In the genomic region with DNA sequence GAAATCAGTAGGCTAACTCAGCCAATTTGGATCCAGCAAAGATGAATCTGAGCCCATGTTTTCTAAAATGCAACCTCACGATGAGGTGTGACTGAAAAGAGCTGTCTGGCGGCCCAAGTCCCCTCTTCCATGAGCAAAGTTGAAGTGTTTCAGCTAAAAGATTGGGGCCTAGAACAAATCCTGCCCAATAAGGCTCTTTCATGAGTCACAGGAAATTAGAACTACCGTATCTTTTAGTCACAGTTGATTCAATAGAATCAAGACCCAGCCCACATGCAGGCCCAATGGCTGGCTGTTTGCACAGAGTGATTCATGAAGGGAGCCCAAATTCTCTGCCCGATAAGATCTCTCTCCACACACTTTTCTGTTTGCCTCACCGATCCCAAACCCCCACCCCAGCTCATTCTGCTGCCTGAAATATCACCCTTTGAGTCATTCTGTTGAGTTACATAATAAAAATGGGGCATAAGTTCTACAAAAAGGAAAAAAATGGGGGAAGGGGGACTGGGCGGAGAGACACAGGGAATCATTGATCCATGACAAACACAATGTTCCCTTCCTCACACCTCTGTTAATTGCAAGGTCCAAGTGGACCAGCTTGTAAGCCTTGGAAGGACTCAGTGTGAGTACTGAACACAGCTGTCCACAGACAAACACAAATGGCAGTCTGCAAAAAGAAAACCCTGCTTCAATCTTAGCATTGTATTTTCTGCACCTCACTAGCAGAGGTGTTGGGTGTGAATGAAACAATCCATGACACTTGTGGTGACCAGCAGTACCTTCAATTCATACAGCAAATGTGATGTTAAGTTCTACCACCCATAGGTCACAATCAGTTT, we compare ENCODE assay signal across 1 cellular context.
TF ChIP-seq lines count a peak whose summit lies in the region.

No MANE protein-coding gene starts in this region.

TF ChIP-seq in HepG2, 621 proteins besides CTCF, POLR2A, EP300 and RAD21 (continued from another document and continues in another):
- TF ChIP-seq, protein P1, sequence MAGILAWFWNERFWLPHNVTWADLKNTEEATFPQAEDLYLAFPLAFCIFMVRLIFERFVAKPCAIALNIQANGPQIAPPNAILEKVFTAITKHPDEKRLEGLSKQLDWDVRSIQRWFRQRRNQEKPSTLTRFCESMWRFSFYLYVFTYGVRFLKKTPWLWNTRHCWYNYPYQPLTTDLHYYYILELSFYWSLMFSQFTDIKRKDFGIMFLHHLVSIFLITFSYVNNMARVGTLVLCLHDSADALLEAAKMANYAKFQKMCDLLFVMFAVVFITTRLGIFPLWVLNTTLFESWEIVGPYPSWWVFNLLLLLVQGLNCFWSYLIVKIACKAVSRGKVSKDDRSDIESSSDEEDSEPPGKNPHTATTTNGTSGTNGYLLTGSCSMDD (CRISPR knock-in tag; IDR thresholded peaks at IDR 0.05), result no peak
- TF ChIP-seq ZNF782 (CRISPR knock-in tag; IDR thresholded peaks at IDR 0.05; ENCODE audit: borderline replicate concordance) (no peak), NR2F1 (CRISPR knock-in tag; IDR thresholded peaks at IDR 0.05) (peak in 1 of 2 experiments; percentile 29; a peak in 1 of 4 replicates), MATR3 (CRISPR knock-in tag; IDR thresholded peaks at IDR 0.05) (no peak), SMC3 (IDR thresholded peaks at IDR 0.05; ENCODE audit: low read length) (no peak; the same call in 1 of the 2 replicates), ZNF3 (CRISPR knock-in tag; IDR thresholded peaks at IDR 0.05) (no peak), ZNF343 (CRISPR knock-in tag; IDR thresholded peaks at IDR 0.05) (no peak), SMYD3 (CRISPR knock-in tag; IDR thresholded peaks at IDR 0.05) (no peak), NFE2L1 (CRISPR knock-in tag; IDR thresholded peaks at IDR 0.05; ENCODE audit: borderline replicate concordance) (no peak), HMGA1 (CRISPR knock-in tag; conservative IDR thresholded peaks at IDR 0.05) (no peak), HNRNPUL1 (IDR thresholded peaks at IDR 0.05; ENCODE audit: low read depth, low read length) (no peak), HCFC1 (IDR thresholded peaks at IDR 0.05; ENCODE audit: low read depth, low read length) (no peak), SMAD9 (CRISPR knock-in tag; IDR thresholded peaks at IDR 0.05) (no peak), SIN3A (IDR thresholded peaks at IDR 0.05; ENCODE audit: borderline replicate concordance, low read depth, low read length) (no peak), GTF3A (CRISPR knock-in tag; conservative IDR thresholded peaks at IDR 0.05) (no peak), NFYC (CRISPR knock-in tag; IDR thresholded peaks at IDR 0.05) (peak; percentile 57; the same call in 1 of the 2 replicates), ZNF224 (CRISPR knock-in tag; IDR thresholded peaks at IDR 0.05) (no peak), SOX13 (IDR thresholded peaks at IDR 0.05) (peak; percentile 86), SOX13 (CRISPR knock-in tag; conservative IDR thresholded peaks at IDR 0.05 in 1 of 2, IDR thresholded peaks at IDR 0.05 in 1 of 2) (peak in 1 of 2 experiments; percentile 77; a peak in 2 of 4 replicates), ZNF33B (CRISPR knock-in tag; IDR thresholded peaks at IDR 0.05) (no peak), ATRX (CRISPR knock-in tag; IDR thresholded peaks at IDR 0.05; ENCODE audit: borderline replicate concordance) (no peak), PITX1 (CRISPR knock-in tag; IDR thresholded peaks at IDR 0.05) (peak; percentile 83; the same call in 1 of the 2 replicates), SP1 (IDR thresholded peaks at IDR 0.05) (no peak), SP1 (CRISPR knock-in tag; IDR thresholded peaks at IDR 0.05) (no peak), ZNF430 (CRISPR knock-in tag; IDR thresholded peaks at IDR 0.05) (peak; percentile 51; the same call in 1 of the 2 replicates), CBFB (CRISPR knock-in tag; IDR thresholded peaks at IDR 0.05) (0 out of 2 replicates have a peak, but pooled peaks have one; percentile 36), FOXM1 (CRISPR knock-in tag; IDR thresholded peaks at IDR 0.05) (no peak), FIP1L1 (IDR thresholded peaks at IDR 0.05; ENCODE audit: borderline replicate concordance, insufficient read depth, low read depth, low read length) (0 out of 2 replicates have a peak, but pooled peaks have one; percentile 60), ZNF563 (CRISPR knock-in tag; IDR thresholded peaks at IDR 0.05) (0 out of 2 replicates have a peak, but pooled peaks have one; percentile 20), RBM39 (IDR thresholded peaks at IDR 0.05; ENCODE audit: low read depth, low read length, poor library complexity, severe bottlenecking) (no peak), REXO4 (CRISPR knock-in tag; IDR thresholded peaks at IDR 0.05; ENCODE audit: borderline replicate concordance) (no peak), TMF1 (CRISPR knock-in tag; IDR thresholded peaks at IDR 0.05; ENCODE audit: low read depth) (no peak), PAWR (CRISPR knock-in tag; IDR thresholded peaks at IDR 0.05; ENCODE audit: borderline replicate concordance) (no peak), ZNF549 (CRISPR knock-in tag; IDR thresholded peaks at IDR 0.05) (no peak), AGO2 (optimal IDR thresholded peaks at IDR 0.05; ENCODE audit: low read depth, low read length) (no peak), HNF4G (IDR thresholded peaks at IDR 0.05; ENCODE audit: borderline replicate concordance, low read depth, low read length) (peak; percentile 61; the same call in 1 of the 2 replicates), HNF4G (CRISPR knock-in tag; IDR thresholded peaks at IDR 0.05; ENCODE audit: borderline replicate concordance, low read depth) (peak; percentile 87; the same call in 1 of the 2 replicates), ZNF776 (CRISPR knock-in tag; IDR thresholded peaks at IDR 0.05) (no peak), ZMAT3 (CRISPR knock-in tag; conservative IDR thresholded peaks at IDR 0.05) (0 out of 2 replicates have a peak, but pooled peaks have one; percentile 27), ZSCAN29 (CRISPR knock-in tag; conservative IDR thresholded peaks at IDR 0.05) (0 out of 2 replicates have a peak, but pooled peaks have one; percentile 17), ZNF766 (CRISPR knock-in tag; IDR thresholded peaks at IDR 0.05; ENCODE audit: borderline replicate concordance) (no peak), SP140L (CRISPR knock-in tag; IDR thresholded peaks at IDR 0.05; ENCODE audit: borderline replicate concordance) (no peak), BHLHE40 (IDR thresholded peaks at IDR 0.05; ENCODE audit: low read length) (peak; percentile 15; the same call in 1 of the 2 replicates)
- TF ChIP-seq, protein P2, sequence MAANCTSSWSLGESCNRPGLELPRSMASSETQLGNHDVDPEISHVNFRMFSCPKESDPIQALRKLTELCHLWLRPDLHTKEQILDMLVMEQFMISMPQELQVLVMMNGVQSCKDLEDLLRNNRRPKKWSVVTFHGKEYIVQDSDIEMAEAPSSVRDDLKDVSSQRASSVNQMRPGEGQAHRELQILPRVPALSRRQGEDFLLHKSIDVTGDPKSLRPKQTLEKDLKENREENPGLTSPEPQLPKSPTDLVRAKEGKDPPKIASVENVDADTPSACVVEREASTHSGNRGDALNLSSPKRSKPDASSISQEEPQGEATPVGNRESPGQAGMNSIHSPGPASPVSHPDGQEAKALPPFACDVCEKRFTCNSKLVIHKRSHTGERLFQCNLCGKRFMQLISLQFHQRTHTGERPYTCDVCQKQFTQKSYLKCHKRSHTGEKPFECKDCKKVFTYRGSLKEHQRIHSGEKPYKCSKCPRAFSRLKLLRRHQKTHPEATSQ (CRISPR knock-in tag; IDR thresholded peaks at IDR 0.05; ENCODE audit: borderline replicate concordance), result no peak; the same call in 1 of the 2 replicates
- TF ChIP-seq, protein P3, sequence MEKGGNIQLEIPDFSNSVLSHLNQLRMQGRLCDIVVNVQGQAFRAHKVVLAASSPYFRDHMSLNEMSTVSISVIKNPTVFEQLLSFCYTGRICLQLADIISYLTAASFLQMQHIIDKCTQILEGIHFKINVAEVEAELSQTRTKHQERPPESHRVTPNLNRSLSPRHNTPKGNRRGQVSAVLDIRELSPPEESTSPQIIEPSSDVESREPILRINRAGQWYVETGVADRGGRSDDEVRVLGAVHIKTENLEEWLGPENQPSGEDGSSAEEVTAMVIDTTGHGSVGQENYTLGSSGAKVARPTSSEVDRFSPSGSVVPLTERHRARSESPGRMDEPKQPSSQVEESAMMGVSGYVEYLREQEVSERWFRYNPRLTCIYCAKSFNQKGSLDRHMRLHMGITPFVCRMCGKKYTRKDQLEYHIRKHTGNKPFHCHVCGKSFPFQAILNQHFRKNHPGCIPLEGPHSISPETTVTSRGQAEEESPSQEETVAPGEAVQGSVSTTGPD (CRISPR knock-in tag; IDR thresholded peaks at IDR 0.05), result no peak
- TF ChIP-seq, protein P4, sequence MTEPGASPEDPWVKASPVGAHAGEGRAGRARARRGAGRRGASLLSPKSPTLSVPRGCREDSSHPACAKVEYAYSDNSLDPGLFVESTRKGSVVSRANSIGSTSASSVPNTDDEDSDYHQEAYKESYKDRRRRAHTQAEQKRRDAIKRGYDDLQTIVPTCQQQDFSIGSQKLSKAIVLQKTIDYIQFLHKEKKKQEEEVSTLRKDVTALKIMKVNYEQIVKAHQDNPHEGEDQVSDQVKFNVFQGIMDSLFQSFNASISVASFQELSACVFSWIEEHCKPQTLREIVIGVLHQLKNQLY (CRISPR knock-in tag; IDR thresholded peaks at IDR 0.05), result peak; percentile 71
- TF ChIP-seq, protein P5, sequence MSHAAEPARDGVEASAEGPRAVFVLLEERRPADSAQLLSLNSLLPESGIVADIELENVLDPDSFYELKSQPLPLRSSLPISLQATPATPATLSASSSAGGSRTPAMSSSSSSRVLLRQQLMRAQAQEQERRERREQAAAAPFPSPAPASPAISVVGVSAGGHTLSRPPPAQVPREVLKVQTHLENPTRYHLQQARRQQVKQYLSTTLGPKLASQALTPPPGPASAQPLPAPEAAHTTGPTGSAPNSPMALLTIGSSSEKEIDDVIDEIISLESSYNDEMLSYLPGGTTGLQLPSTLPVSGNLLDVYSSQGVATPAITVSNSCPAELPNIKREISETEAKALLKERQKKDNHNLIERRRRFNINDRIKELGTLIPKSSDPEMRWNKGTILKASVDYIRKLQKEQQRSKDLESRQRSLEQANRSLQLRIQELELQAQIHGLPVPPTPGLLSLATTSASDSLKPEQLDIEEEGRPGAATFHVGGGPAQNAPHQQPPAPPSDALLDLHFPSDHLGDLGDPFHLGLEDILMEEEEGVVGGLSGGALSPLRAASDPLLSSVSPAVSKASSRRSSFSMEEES (CRISPR knock-in tag; IDR thresholded peaks at IDR 0.05), result no peak
- TF ChIP-seq, protein P6, sequence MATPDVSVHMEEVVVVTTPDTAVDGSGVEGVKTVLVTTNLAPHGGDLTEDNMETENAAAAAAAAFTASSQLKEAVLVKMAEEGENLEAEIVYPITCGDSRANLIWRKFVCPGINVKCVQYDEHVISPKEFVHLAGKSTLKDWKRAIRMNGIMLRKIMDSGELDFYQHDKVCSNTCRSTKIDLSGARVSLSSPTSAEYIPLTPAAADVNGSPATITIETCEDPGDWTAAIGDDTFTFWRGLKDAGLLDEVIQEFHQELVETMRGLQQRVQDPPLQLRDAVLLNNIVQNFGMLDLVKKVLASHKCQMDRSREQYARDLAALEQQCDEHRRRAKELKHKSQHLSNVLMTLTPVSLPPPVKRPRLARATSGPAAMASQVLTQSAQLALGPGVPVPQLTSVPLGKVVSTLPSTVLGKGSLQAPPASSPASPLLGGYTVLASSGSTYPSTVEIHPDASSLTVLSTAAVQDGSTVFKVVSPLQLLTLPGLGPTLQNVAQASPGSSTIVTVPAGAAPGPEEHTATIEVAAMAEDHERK (CRISPR knock-in tag; IDR thresholded peaks at IDR 0.05; ENCODE audit: low read depth), result no peak; the same call in 1 of the 2 replicates
- TF ChIP-seq, protein P7, sequence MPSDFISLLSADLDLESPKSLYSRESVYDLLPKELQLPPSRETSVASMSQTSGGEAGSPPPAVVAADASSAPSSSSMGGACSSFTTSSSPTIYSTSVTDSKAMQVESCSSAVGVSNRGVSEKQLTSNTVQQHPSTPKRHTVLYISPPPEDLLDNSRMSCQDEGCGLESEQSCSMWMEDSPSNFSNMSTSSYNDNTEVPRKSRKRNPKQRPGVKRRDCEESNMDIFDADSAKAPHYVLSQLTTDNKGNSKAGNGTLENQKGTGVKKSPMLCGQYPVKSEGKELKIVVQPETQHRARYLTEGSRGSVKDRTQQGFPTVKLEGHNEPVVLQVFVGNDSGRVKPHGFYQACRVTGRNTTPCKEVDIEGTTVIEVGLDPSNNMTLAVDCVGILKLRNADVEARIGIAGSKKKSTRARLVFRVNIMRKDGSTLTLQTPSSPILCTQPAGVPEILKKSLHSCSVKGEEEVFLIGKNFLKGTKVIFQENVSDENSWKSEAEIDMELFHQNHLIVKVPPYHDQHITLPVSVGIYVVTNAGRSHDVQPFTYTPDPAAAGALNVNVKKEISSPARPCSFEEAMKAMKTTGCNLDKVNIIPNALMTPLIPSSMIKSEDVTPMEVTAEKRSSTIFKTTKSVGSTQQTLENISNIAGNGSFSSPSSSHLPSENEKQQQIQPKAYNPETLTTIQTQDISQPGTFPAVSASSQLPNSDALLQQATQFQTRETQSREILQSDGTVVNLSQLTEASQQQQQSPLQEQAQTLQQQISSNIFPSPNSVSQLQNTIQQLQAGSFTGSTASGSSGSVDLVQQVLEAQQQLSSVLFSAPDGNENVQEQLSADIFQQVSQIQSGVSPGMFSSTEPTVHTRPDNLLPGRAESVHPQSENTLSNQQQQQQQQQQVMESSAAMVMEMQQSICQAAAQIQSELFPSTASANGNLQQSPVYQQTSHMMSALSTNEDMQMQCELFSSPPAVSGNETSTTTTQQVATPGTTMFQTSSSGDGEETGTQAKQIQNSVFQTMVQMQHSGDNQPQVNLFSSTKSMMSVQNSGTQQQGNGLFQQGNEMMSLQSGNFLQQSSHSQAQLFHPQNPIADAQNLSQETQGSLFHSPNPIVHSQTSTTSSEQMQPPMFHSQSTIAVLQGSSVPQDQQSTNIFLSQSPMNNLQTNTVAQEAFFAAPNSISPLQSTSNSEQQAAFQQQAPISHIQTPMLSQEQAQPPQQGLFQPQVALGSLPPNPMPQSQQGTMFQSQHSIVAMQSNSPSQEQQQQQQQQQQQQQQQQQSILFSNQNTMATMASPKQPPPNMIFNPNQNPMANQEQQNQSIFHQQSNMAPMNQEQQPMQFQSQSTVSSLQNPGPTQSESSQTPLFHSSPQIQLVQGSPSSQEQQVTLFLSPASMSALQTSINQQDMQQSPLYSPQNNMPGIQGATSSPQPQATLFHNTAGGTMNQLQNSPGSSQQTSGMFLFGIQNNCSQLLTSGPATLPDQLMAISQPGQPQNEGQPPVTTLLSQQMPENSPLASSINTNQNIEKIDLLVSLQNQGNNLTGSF (CRISPR knock-in tag; IDR thresholded peaks at IDR 0.05), result no peak
- TF ChIP-seq, protein P8, sequence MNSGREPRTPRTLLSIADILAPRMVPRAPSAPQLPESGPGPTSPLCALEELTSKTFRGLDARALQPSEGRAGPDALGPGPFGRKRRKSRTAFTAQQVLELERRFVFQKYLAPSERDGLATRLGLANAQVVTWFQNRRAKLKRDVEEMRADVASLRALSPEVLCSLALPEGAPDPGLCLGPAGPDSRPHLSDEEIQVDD (CRISPR knock-in tag; IDR thresholded peaks at IDR 0.05; ENCODE audit: borderline replicate concordance), result no peak
- TF ChIP-seq, protein P9, sequence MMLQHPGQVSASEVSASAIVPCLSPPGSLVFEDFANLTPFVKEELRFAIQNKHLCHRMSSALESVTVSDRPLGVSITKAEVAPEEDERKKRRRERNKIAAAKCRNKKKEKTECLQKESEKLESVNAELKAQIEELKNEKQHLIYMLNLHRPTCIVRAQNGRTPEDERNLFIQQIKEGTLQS (CRISPR knock-in tag; IDR thresholded peaks at IDR 0.05), result peak; percentile 95
- TF ChIP-seq, protein P10, sequence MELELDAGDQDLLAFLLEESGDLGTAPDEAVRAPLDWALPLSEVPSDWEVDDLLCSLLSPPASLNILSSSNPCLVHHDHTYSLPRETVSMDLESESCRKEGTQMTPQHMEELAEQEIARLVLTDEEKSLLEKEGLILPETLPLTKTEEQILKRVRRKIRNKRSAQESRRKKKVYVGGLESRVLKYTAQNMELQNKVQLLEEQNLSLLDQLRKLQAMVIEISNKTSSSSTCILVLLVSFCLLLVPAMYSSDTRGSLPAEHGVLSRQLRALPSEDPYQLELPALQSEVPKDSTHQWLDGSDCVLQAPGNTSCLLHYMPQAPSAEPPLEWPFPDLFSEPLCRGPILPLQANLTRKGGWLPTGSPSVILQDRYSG (CRISPR knock-in tag; IDR thresholded peaks at IDR 0.05), result no peak
